ENCODE assay signal across 17 cellular contexts in the genomic region with DNA sequence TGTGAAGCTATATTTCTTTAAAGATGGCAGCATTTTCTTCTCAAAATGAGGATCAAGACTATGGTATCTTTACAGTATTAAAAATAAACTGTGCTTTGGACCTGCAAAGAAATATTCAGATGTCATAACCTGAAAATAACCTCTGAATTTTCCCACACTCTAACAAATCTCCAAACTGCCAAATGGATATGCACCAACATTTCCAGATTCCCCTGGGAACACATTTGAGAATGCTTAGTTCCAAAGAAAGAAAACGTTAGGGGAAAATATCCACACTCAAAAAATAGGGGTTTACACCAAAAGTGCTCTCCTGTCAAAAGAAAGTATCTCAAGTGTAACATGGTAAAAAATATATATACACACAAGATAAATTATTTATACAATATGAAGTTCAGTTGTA.
DNase-seq lines count a peak whose midpoint lies in the region; ATAC-seq and TF ChIP-seq lines count a peak whose summit lies in the region.
"Had no signal": no experiment of that assay in that cellular context is flagged by ENCODE, and none has a peak within 500 bp of the region (broad histone marks: within the 10 kb centered on the region; RNA-seq: fewer than 3 reads in every experiment).

No MANE protein-coding gene starts in this region.

- CTCF ChIA-PET in PC-3 (lab: Charles Lee) = no interaction called here

- H2AK5ac ChIP-seq in trophoblast cell (ENCODE audit: low read length) (no peak overlapping the region), mesenchymal stem cell (ENCODE audit: low read length, severe bottlenecking) (no peak overlapping the region)

- H3K23ac ChIP-seq in trophoblast cell (ENCODE audit: low read length) (no peak overlapping the region), mesenchymal stem cell (ENCODE audit: low read length in 2 of 2) (no peak overlapping the region)

- H3K4ac ChIP-seq in trophoblast cell (ENCODE audit: low read depth, low read length) = no peak overlapping the region
- no peak overlapping the region for H3K4ac ChIP-seq in mesenchymal stem cell (ENCODE audit: low read depth in 1 of 2, low read length in 2 of 2)

- no peak for ATAC-seq in PC-3
- ATAC-seq: HCT116 had no signal

- H3K79me2 ChIP-seq in PC-3 (ENCODE audit: low read length) (0 out of 2 replicates have a peak, but pooled peaks cover 7% of the 10 kb centered on the region), trophoblast cell (ENCODE audit: control insufficient read depth, insufficient read depth, low read length, poor library complexity) (no peaks in the 10 kb centered on the region)

- H3K4me1 ChIP-seq in PC-3 (ENCODE audit: insufficient read depth, low read length) (peaks cover 53% of the 10 kb centered on the region), tibial artery (peaks cover 0 to 58% (median 24%) of the 10 kb centered on the region in 4 donors), trophoblast cell (ENCODE audit: control insufficient read depth in 1 of 2, insufficient read depth in 2 of 2, low read length in 2 of 2) (no peaks in the 10 kb centered on the region), mesenchymal stem cell (ENCODE audit: control insufficient read depth, insufficient read depth, low read depth, low read length) (peaks cover 11% of the 10 kb centered on the region)

- DNase-seq in PC-3 (no peak), coronary artery (ENCODE audit: low spot score) (no peak), fibroblast of the aortic adventitia (ENCODE audit: low read depth) (peak; percentile 71), tibial artery (no peak), NCI-H510A (lab: John Stamatoyannopoulos, UW) (no peak), trophoblast cell (no peak), mesenchymal stem cell (no peak)
- DNase-seq: C1 segment of cervical spinal cord; Calu3; CD4-positive, alpha-beta memory T cell; COR-L47; DMS53; DMS79 treated with DMSO at 0.1 percent for 48 hours; GF-D8; GM23248; H9 had no signal

- no peak overlapping the region for H2BK5ac ChIP-seq in trophoblast cell (ENCODE audit: low read depth, low read length, poor library complexity)
- no peak overlapping the region for H2BK5ac ChIP-seq in mesenchymal stem cell (ENCODE audit: low read depth, low read length, poor library complexity, severe bottlenecking)

- WGBS in trophoblast cell (ENCODE audit: extremely low coverage, insufficient coverage, insufficient read length) = no CpG with 5 or more reads among the region's 1 CpG
- WGBS in mesenchymal stem cell = no CpG with 5 or more reads among the region's 1 CpG

- H4K91ac ChIP-seq in trophoblast cell (ENCODE audit: low read depth, low read length) (no peak overlapping the region), mesenchymal stem cell (ENCODE audit: low read length) (no peak overlapping the region)

- intact Hi-C loops in PC-3 (cut with micrococcal nuclease) = no loop called here
- intact Hi-C loops in tibial artery (cut with DNase I; ENCODE audit: low total_unique reads) = no loop called here

- H4K20me1 ChIP-seq in PC-3 (ENCODE audit: low read length) = no peaks in the 10 kb centered on the region

- H3K4me2 ChIP-seq in PC-3 (ENCODE audit: low read length) (no peak overlapping the region), trophoblast cell (ENCODE audit: low read length) (no peak overlapping the region), mesenchymal stem cell (ENCODE audit: low read length, poor library complexity, severe bottlenecking) (no peak overlapping the region)

- H3K4me3 ChIP-seq in PC-3 (ENCODE audit: low read length) (no peak overlapping the region), coronary artery (no peak overlapping the region), fibroblast of the aortic adventitia (ENCODE audit: low read depth, low read length) (no peak overlapping the region), tibial artery (no peak overlapping the region), trophoblast cell (ENCODE audit: low read depth, low read length) (no peak overlapping the region), mesenchymal stem cell (ENCODE audit: insufficient read depth in 1 of 2, low read depth in 1 of 2, low read length in 2 of 2) (no peak overlapping the region)
- H3K4me3 ChIP-seq: GM23248 had no signal

- H3K9me3 ChIP-seq in PC-3 (ENCODE audit: low read length) (no peaks in the 10 kb centered on the region), tibial artery (no peaks in the 10 kb centered on the region), trophoblast cell (ENCODE audit: insufficient read depth, low read depth, low read length) (no peaks in the 10 kb centered on the region), mesenchymal stem cell (ENCODE audit: control insufficient read depth, low read length) (no peaks in the 10 kb centered on the region)

- no peak overlapping the region for H2AFZ ChIP-seq in PC-3 (ENCODE audit: low read length)
- H2AFZ ChIP-seq in trophoblast cell (ENCODE audit: insufficient read depth, low read length, poor library complexity) = no peak overlapping the region
- H2AFZ ChIP-seq in mesenchymal stem cell (ENCODE audit: low read depth, low read length) = no peak overlapping the region
- H2AFZ ChIP-seq: GM23248 had no signal

- H3F3A ChIP-seq in PC-3 (ENCODE audit: low read length, unreplicated experiment) = no peaks in the 10 kb centered on the region

- no TSS peak for BruUV-seq in PC-3 (replicated peaks; lab: Mats Ljungman, UMichigan)

- peak overlapping the region; percentile 82 for H3K27ac ChIP-seq in PC-3 (ENCODE audit: low read length)
- peak overlapping the region; percentile 54 to 65 for H3K27ac ChIP-seq in coronary artery
- H3K27ac ChIP-seq in tibial artery = peak overlapping the region; percentile 54 to 59
- no peak overlapping the region for H3K27ac ChIP-seq in trophoblast cell (ENCODE audit: low read depth, low read length)
- H3K27ac ChIP-seq in mesenchymal stem cell (ENCODE audit: low read length, poor library complexity, severe bottlenecking) = no peak overlapping the region

- no peak overlapping the region for H4K12ac ChIP-seq in trophoblast cell (ENCODE audit: low read depth, low read length)

- H3K36me3 ChIP-seq in PC-3 (ENCODE audit: low read depth, low read length) (no peaks in the 10 kb centered on the region), tibial artery (no peaks in the 10 kb centered on the region), trophoblast cell (ENCODE audit: control insufficient read depth in 1 of 2, insufficient read depth in 2 of 2, low read length in 2 of 2) (no peaks in the 10 kb centered on the region), mesenchymal stem cell (ENCODE audit: control insufficient read depth in 1 of 2, insufficient read depth in 2 of 2, low read depth in 1 of 2, low read length in 2 of 2) (no peaks in the 10 kb centered on the region)

- H3K9me2 ChIP-seq in PC-3 (replicated peaks; ENCODE audit: low read length) = no peaks in the 10 kb centered on the region

- H2BK15ac ChIP-seq in mesenchymal stem cell (ENCODE audit: low read depth, poor library complexity, severe bottlenecking) = no peak overlapping the region

- H3K14ac ChIP-seq in trophoblast cell (ENCODE audit: low read length) (no peak overlapping the region), mesenchymal stem cell (ENCODE audit: low read length in 2 of 2) (no peak overlapping the region)

- no peak overlapping the region for H2BK12ac ChIP-seq in trophoblast cell (ENCODE audit: low read length)
- no peak overlapping the region for H2BK12ac ChIP-seq in mesenchymal stem cell (ENCODE audit: low read length in 2 of 2)

- H3K79me1 ChIP-seq in trophoblast cell (ENCODE audit: low read length) (no peaks in the 10 kb centered on the region), mesenchymal stem cell (replicated peaks; ENCODE audit: low read length, poor library complexity, severe bottlenecking) (peaks cover 16% of the 10 kb centered on the region)

- H3K18ac ChIP-seq in trophoblast cell (ENCODE audit: low read length) = no peak overlapping the region
- H3K18ac ChIP-seq in mesenchymal stem cell (ENCODE audit: low read depth in 1 of 2, low read length in 2 of 2) = no peak overlapping the region

- H2BK120ac ChIP-seq in trophoblast cell (ENCODE audit: insufficient read depth, low read length, poor library complexity) (no peak overlapping the region), mesenchymal stem cell (ENCODE audit: low read depth, low read length) (no peak overlapping the region)

- H4K8ac ChIP-seq in trophoblast cell (ENCODE audit: low read depth, low read length) (no peak overlapping the region), mesenchymal stem cell (ENCODE audit: low read length) (no peak overlapping the region)

- H3K27me3 ChIP-seq in PC-3 (ENCODE audit: low read length) = no peaks in the 10 kb centered on the region
- no peaks in the 10 kb centered on the region for H3K27me3 ChIP-seq in tibial artery
- no peaks in the 10 kb centered on the region for H3K27me3 ChIP-seq in trophoblast cell (ENCODE audit: insufficient read depth, low read length)
- H3K27me3 ChIP-seq in mesenchymal stem cell (ENCODE audit: control insufficient read depth in 1 of 2, insufficient read depth in 1 of 2, low read length in 2 of 2) = no peaks in the 10 kb centered on the region

- no peak for TF ChIP-seq CTCF in PC-3 (conservative IDR thresholded peaks at IDR 0.05; ENCODE audit: low read depth, low read length)
- no peak for TF ChIP-seq CTCF in coronary artery (IDR thresholded peaks at IDR 0.05)
- TF ChIP-seq CTCF in fibroblast of the aortic adventitia (IDR thresholded peaks at IDR 0.05; ENCODE audit: insufficient read depth, low read length) = no peak
- no peak for TF ChIP-seq CTCF in tibial artery (IDR thresholded peaks at IDR 0.05)

- POLR2A ChIA-PET in PC-3 (lab: Charles Lee; ENCODE audit: unreplicated experiment) = no interaction called here

- no peak overlapping the region for H3K9ac ChIP-seq in PC-3 (ENCODE audit: low read length)
- H3K9ac ChIP-seq in trophoblast cell (ENCODE audit: low read length) = no peak overlapping the region
- H3K9ac ChIP-seq in mesenchymal stem cell (ENCODE audit: low read length) = no peak overlapping the region
- H3K9ac ChIP-seq: GM23248 had no signal

Comparison
In these comparisons a context has a peak if more than half of its experiments do, and no peak if none do; other contexts are left out.
1. H3K27ac ChIP-seq: peak in PC-3 (single experiment), coronary artery (2 of 2) and tibial artery (2 of 2); none in trophoblast cell (single experiment) and mesenchymal stem cell (single experiment).